9 cellular contexts compared by ENCODE assay signal in genomic region chr3:50251220-50251619, GRCh38. TPM values are rescaled to one million over a fixed set of nuclear protein-coding genes. Genes with fewer than 3 reads are reported as not detected.
DNase-seq lines count a peak whose midpoint lies in the region; ATAC-seq, FAIRE-seq and TF ChIP-seq lines count a peak whose summit lies in the region.
"Had no signal": no experiment of that assay in that cellular context is flagged by ENCODE, and none has a peak within 500 bp of the region (broad histone marks: within the 10 kb centered on the region; RNA-seq: fewer than 3 reads in every experiment).

No MANE protein-coding gene starts in this region.

- peak overlapping the region; percentile 52 for H3K27ac Mint-ChIP-seq in activated CD4-positive, alpha-beta memory T cell treated with anti-CD3 and anti-CD28 coated beads, Interleukin-2, amount 10 ng/mL, durations not matched to agents 7 days and 5 days

- no peak for TF ChIP-seq CTCF in GM13977 (IDR thresholded peaks at IDR 0.05; ENCODE audit: extremely low read depth, insufficient read depth, missing control alignments)

- H3K9me3 Mint-ChIP-seq in activated CD4-positive, alpha-beta memory T cell treated with anti-CD3 and anti-CD28 coated beads, Interleukin-2, amount 10 ng/mL, durations not matched to agents 7 days and 5 days = no peaks in the 10 kb centered on the region

- peaks cover 66% of the 10 kb centered on the region for H3K4me1 Mint-ChIP-seq in activated CD4-positive, alpha-beta memory T cell treated with anti-CD3 and anti-CD28 coated beads, Interleukin-2, amount 10 ng/mL, durations not matched to agents 7 days and 5 days

- CTCF ChIA-PET in activated CD4-positive, alpha-beta memory T cell treated with anti-CD3 and anti-CD28 coated beads, Interleukin-2, amount 10 ng/mL, durations not matched to agents 7 days and 5 days (lab: Charles Lee) = interaction anchor here (0.7 to 1.5 kb wide), 3 partner anchors 9 to 48 kb away, joined by 3 to 8 read pairs (median 4); partner anchors contain the start of genes HYAL3 and NAA80

- H3K36me3 Mint-ChIP-seq in activated CD4-positive, alpha-beta memory T cell treated with anti-CD3 and anti-CD28 coated beads, Interleukin-2, amount 10 ng/mL, durations not matched to agents 7 days and 5 days (ENCODE audit: low read depth) = peaks cover 50% of the 10 kb centered on the region

- no peak overlapping the region for H3K4me3 Mint-ChIP-seq in activated CD4-positive, alpha-beta memory T cell treated with anti-CD3 and anti-CD28 coated beads, Interleukin-2, amount 10 ng/mL, durations not matched to agents 7 days and 5 days

- peak; percentile 57 for FAIRE-seq in H54 (lab: Jason Lieb, UNC)

- no peak for TF ChIP-seq POLR2A in H54 (IDR thresholded peaks at IDR 0.05; ENCODE audit: low read depth, low read length)

- ATAC-seq in HG03520 (IDR thresholded peaks at IDR 0.05; ENCODE audit: unreplicated experiment) = no peak

- in situ Hi-C loops in GM13977 (cut with MboI; ENCODE audit: low pct_unique_long_range_greater_than_20kb, low sequenced_read_pairs, unreplicated experiment) = no loop called here

- POLR2A ChIA-PET in activated CD4-positive, alpha-beta memory T cell treated with anti-CD3 and anti-CD28 coated beads, Interleukin-2, amount 10 ng/mL, durations not matched to agents 7 days and 5 days (lab: Charles Lee) = interaction anchor here (0.8 to 6.7 kb wide), 3 partner anchors 8 to 15 kb away, joined by 3 to 87 read pairs (median 4); partner anchors contain the start of gene GNAI2

- H3K27me3 Mint-ChIP-seq in activated CD4-positive, alpha-beta memory T cell treated with anti-CD3 and anti-CD28 coated beads, Interleukin-2, amount 10 ng/mL, durations not matched to agents 7 days and 5 days = no peaks in the 10 kb centered on the region

- DNase-seq in H54 (ENCODE audit: insufficient read length, low spot score) (peak; percentile 85), fibroblast of gingiva (ENCODE audit: low read depth) (peak; percentile 57), GOT3 (lab: John Stamatoyannopoulos, UW) (no peak), GM13977 (ENCODE audit: low spot score) (no peak), NK-92 (lab: John Stamatoyannopoulos, UW; ENCODE audit: unreplicated experiment) (no peak)
- no peak for DNase-seq in activated CD4-positive, alpha-beta memory T cell treated with anti-CD3 and anti-CD28 coated beads, Interleukin-2, amount 10 ng/mL, durations not matched to agents 7 days and 5 days
- peak; percentile 64 to 65 for DNase-seq in stimulated activated CD4-positive, alpha-beta T cell treated with anti-CD3 and anti-CD28 coated beads, Interleukin-2, amount 100 ng/mL, for 24 hours
- DNase-seq: T-helper 1 cell had no signal

RNA-seq across cellular contexts. Expression of gene GNAI2, which starts 15.2 kb away (rescaled TPM):
- total RNA-seq in activated CD4-positive, alpha-beta memory T cell treated with anti-CD3 and anti-CD28 coated beads, Interleukin-2, amount 10 ng/mL, durations not matched to agents 7 days and 5 days = 100 to 1,000 TPM; 493 to 519 TPM

RNA-seq across cellular contexts. Expression of gene SEMA3B, which starts 17.7 kb away (rescaled TPM):
- under 1 TPM; 0.38 to 0.55 TPM for total RNA-seq in activated CD4-positive, alpha-beta memory T cell treated with anti-CD3 and anti-CD28 coated beads, Interleukin-2, amount 10 ng/mL, durations not matched to agents 7 days and 5 days

RNA-seq across cellular contexts. Expression of gene LSMEM2, which starts 27.7 kb away (rescaled TPM):
- not detected for total RNA-seq in activated CD4-positive, alpha-beta memory T cell treated with anti-CD3 and anti-CD28 coated beads, Interleukin-2, amount 10 ng/mL, durations not matched to agents 7 days and 5 days

RNA-seq across cellular contexts. Expression of gene IFRD2, which starts 41.0 kb away (rescaled TPM):
- 10 to 100 TPM; 40.6 to 45.0 TPM for total RNA-seq in activated CD4-positive, alpha-beta memory T cell treated with anti-CD3 and anti-CD28 coated beads, Interleukin-2, amount 10 ng/mL, durations not matched to agents 7 days and 5 days

RNA-seq across cellular contexts. Expression of gene SLC38A3, which starts 46.1 kb away (rescaled TPM):
- total RNA-seq in activated CD4-positive, alpha-beta memory T cell treated with anti-CD3 and anti-CD28 coated beads, Interleukin-2, amount 10 ng/mL, durations not matched to agents 7 days and 5 days = not detected

Comparison
In these comparisons a context has a peak if more than half of its experiments do, and no peak if none do; other contexts are left out.
1. DNase-seq: peak in H54 (single experiment), fibroblast of gingiva (single experiment) and stimulated activated CD4-positive, alpha-beta T cell treated with anti-CD3 and anti-CD28 coated beads, Interleukin-2, amount 100 ng/mL, for 24 hours (2 of 2); none in activated CD4-positive, alpha-beta memory T cell treated with anti-CD3 and anti-CD28 coated beads, Interleukin-2, amount 10 ng/mL, durations not matched to agents 7 days and 5 days (single experiment), GOT3 (single experiment), GM13977 (single experiment) and NK-92 (single experiment).